13 cellular contexts compared by ENCODE assay signal in genomic region chr9:88791105-88791805, GRCh38.
A peak's percentile ranks its signal among the peaks of the same experiment; 100 is the strongest.
DNase-seq lines count a peak whose midpoint lies in the region; ATAC-seq and TF ChIP-seq lines count a peak whose summit lies in the region.
"Had no signal": no experiment of that assay in that cellular context is flagged by ENCODE, and none has a peak within 500 bp of the region (broad histone marks: within the 10 kb centered on the region; RNA-seq: fewer than 3 reads in every experiment).

No MANE protein-coding gene starts in this region.

- peak overlapping the region; percentile 35 for H3K9ac ChIP-seq in mesenchymal stem cell (ENCODE audit: low read length)

- ATAC-seq in esophagus mucosa = peak; percentile 42
- no peak for ATAC-seq in HG02610 (IDR thresholded peaks at IDR 0.05; ENCODE audit: unreplicated experiment)
- no peak for ATAC-seq in HG02588 (IDR thresholded peaks at IDR 0.05; ENCODE audit: unreplicated experiment)
- ATAC-seq: activated CD8-positive, alpha-beta T cell treated with anti-CD3 and anti-CD28 coated beads for 36 hours; left lobe of liver had no signal

- peak overlapping the region in 1 of 2 experiments; percentile 65 for H2BK12ac ChIP-seq in mesenchymal stem cell (ENCODE audit: low read length in 2 of 2)

- H2BK120ac ChIP-seq in mesenchymal stem cell (ENCODE audit: low read depth, low read length) = no peak overlapping the region

- peak overlapping the region; percentile 91 for H2BK15ac ChIP-seq in mesenchymal stem cell (ENCODE audit: low read depth, poor library complexity, severe bottlenecking)

- no peak overlapping the region for H3K27ac ChIP-seq in mesenchymal stem cell (ENCODE audit: low read length, poor library complexity, severe bottlenecking)
- H3K27ac ChIP-seq: ovary had no signal

- peak overlapping the region in 1 of 2 experiments; percentile 70 for H3K18ac ChIP-seq in mesenchymal stem cell (ENCODE audit: low read depth in 1 of 2, low read length in 2 of 2)

- no peaks in the 10 kb centered on the region for H3K79me1 ChIP-seq in mesenchymal stem cell (replicated peaks; ENCODE audit: low read length, poor library complexity, severe bottlenecking)

- H3K4me2 ChIP-seq in mesenchymal stem cell (ENCODE audit: low read length, poor library complexity, severe bottlenecking) = no peak overlapping the region

- no peaks in the 10 kb centered on the region for H3K36me3 ChIP-seq in mesenchymal stem cell (ENCODE audit: control insufficient read depth in 1 of 2, insufficient read depth in 2 of 2, low read depth in 1 of 2, low read length in 2 of 2)
- H3K36me3 ChIP-seq: ovary had no signal

- H2BK5ac ChIP-seq in mesenchymal stem cell (ENCODE audit: low read depth, low read length, poor library complexity, severe bottlenecking) = no peak overlapping the region

- H4K8ac ChIP-seq in mesenchymal stem cell (ENCODE audit: low read length) = no peak overlapping the region

- no peak overlapping the region for H2AFZ ChIP-seq in mesenchymal stem cell (ENCODE audit: low read depth, low read length)

- no peak overlapping the region for H3K14ac ChIP-seq in mesenchymal stem cell (ENCODE audit: low read length in 2 of 2)

- DNase-seq in AG09319 (ENCODE audit: extremely low read depth, low read depth) (peak; percentile 73), M059J (ENCODE audit: low read depth) (peak; percentile 38), mesenchymal stem cell (peak; percentile 57), NCI-H2107 treated with DMSO at 0.1 percent for 48 hours (lab: John Stamatoyannopoulos, UW; ENCODE audit: unreplicated experiment) (no peak), NCI-H345 treated with DMSO at 0.1 percent for 48 hours (lab: John Stamatoyannopoulos, UW; ENCODE audit: unreplicated experiment) (no peak)
- DNase-seq: activated CD8-positive, alpha-beta T cell treated with anti-CD3 and anti-CD28 coated beads for 36 hours; activated naive CD8-positive, alpha-beta T cell treated with anti-CD3 and anti-CD28 coated beads, Interleukin-2, amount 10 ng/mL, durations not matched to agents 7 days and 5 days; ovary; stimulated activated CD4-positive, alpha-beta T cell treated with anti-CD3 and anti-CD28 coated beads, Interleukin-4, amount 100 ng/mL, for 24 hours had no signal

- H3K27me3 ChIP-seq in mesenchymal stem cell (ENCODE audit: control insufficient read depth in 1 of 2, insufficient read depth in 1 of 2, low read length in 2 of 2) = no peaks in the 10 kb centered on the region
- H3K27me3 ChIP-seq: ovary had no signal

- H3K4me1 ChIP-seq in mesenchymal stem cell (ENCODE audit: control insufficient read depth, insufficient read depth, low read depth, low read length) = peaks cover 2% of the 10 kb centered on the region

- H4K91ac ChIP-seq in mesenchymal stem cell (ENCODE audit: low read length) = no peak overlapping the region

- TF ChIP-seq CTCF in AG09319 (IDR thresholded peaks at IDR 0.05; ENCODE audit: low read depth, low read length) = no peak

- H3K4me3 ChIP-seq in mesenchymal stem cell (ENCODE audit: insufficient read depth in 1 of 2, low read depth in 1 of 2, low read length in 2 of 2) = no peak overlapping the region
- H3K4me3 ChIP-seq: ovary had no signal

- no peak overlapping the region for H3K23ac ChIP-seq in mesenchymal stem cell (ENCODE audit: low read length in 2 of 2)

- H3K4ac ChIP-seq in mesenchymal stem cell (ENCODE audit: low read depth in 1 of 2, low read length in 2 of 2) = no peak overlapping the region

- no peak overlapping the region for H2AK5ac ChIP-seq in mesenchymal stem cell (ENCODE audit: low read length, severe bottlenecking)

- no peaks in the 10 kb centered on the region for H3K9me3 ChIP-seq in mesenchymal stem cell (ENCODE audit: control insufficient read depth, low read length)
- H3K9me3 ChIP-seq: ovary had no signal

Comparison
In these comparisons a context has a peak if more than half of its experiments do, and no peak if none do; other contexts are left out.
1. DNase-seq: peak in AG09319 (single experiment), M059J (single experiment) and mesenchymal stem cell (single experiment); none in NCI-H2107 treated with DMSO at 0.1 percent for 48 hours (single experiment) and NCI-H345 treated with DMSO at 0.1 percent for 48 hours (single experiment).